ENCODE assay signal across 14 cellular contexts in the genomic region with DNA sequence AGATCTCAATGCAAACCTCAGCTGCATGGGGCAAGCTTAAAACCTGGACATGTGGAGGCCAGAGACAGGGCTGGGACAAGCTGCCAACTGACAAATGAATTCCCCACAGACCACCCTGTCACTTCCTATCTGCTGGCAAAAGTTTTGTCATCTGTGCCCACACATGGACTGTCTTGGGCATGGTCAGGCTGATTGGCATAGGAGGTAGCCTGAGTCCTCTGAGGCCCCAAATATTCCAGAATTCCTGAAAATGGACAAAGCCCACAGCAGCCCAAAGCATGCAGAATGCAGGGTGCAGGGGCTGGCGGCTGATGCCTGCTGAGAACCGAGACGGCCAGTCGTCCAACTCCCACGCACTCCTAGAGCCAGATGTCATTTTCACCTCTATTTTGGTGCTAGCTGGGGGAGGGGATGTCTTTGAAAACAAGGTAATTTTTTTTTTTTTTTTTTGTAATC.
DNase-seq lines count a peak whose midpoint lies in the region; ATAC-seq, FAIRE-seq and TF ChIP-seq lines count a peak whose summit lies in the region.
"Had no signal": no experiment of that assay in that cellular context is flagged by ENCODE, and none has a peak within 500 bp of the region (broad histone marks: within the 10 kb centered on the region; RNA-seq: fewer than 3 reads in every experiment).

No MANE protein-coding gene starts in this region.

- FAIRE-seq in GM12878 (lab: Jason Lieb, UNC) (no peak), HepG2 (lab: Jason Lieb, UNC) (no peak)
- FAIRE-seq: colon had no signal

- no peak overlapping the region for H3K27ac Mint-ChIP-seq in activated CD8-positive, alpha-beta memory T cell treated with anti-CD3 and anti-CD28 coated beads, Interleukin-2, amount 10 ng/mL, durations not matched to agents 7 days and 5 days
- H3K27ac Mint-ChIP-seq: activated naive CD4-positive, alpha-beta T cell treated with anti-CD3 and anti-CD28 coated beads, Interleukin-2, amount 50 U/mL, for 72 hours; stimulated activated naive B cell treated with anti-CD40 and anti-IgM and Interleukin-4, amounts not matched to agents 10 μg/mL and 1 μg/mL and 100 μg/mL, for 72 hours had no signal

- ATAC-seq in GM19463 (IDR thresholded peaks at IDR 0.05; ENCODE audit: unreplicated experiment) (peak; percentile 73), HG03039 (IDR thresholded peaks at IDR 0.05; ENCODE audit: unreplicated experiment) (peak; percentile 40), GM12878 (peak; percentile 80), HepG2 (no peak)
- no peak for ATAC-seq in activated CD8-positive, alpha-beta memory T cell treated with anti-CD3 and anti-CD28 coated beads, Interleukin-2, amount 10 ng/mL, durations not matched to agents 7 days and 5 days
- ATAC-seq: activated naive CD4-positive, alpha-beta T cell treated with anti-CD3 and anti-CD28 coated beads, Interleukin-2, amount 50 U/mL, for 72 hours had no signal

- SMC1A ChIA-PET in GM12878 (lab: Charles Lee; ENCODE audit: uncharacterized antibody, unreplicated experiment) = interaction anchor here (1.0 to 2.7 kb wide), 6 partner anchors 11 to 74 kb away, joined by 3 to 14 read pairs (median 6); a partner anchor contains a TSS

- no peaks in the 10 kb centered on the region for H3K4me1 Mint-ChIP-seq in activated CD8-positive, alpha-beta memory T cell treated with anti-CD3 and anti-CD28 coated beads, Interleukin-2, amount 10 ng/mL, durations not matched to agents 7 days and 5 days

- H3K4me2 ChIP-seq in GM12878 (ENCODE audit: control insufficient read depth, insufficient read depth) = peak overlapping the region; percentile 78
- H3K4me2 ChIP-seq in HepG2 (ENCODE audit: low read depth, low read length) = no peak overlapping the region

- H2AFZ ChIP-seq in GM12878 (ENCODE audit: control insufficient read depth, low read depth, low read length) = no peak overlapping the region
- H2AFZ ChIP-seq in HepG2 (ENCODE audit: low read length) = no peak overlapping the region

- H3K4me3 Mint-ChIP-seq in activated CD8-positive, alpha-beta memory T cell treated with anti-CD3 and anti-CD28 coated beads, Interleukin-2, amount 10 ng/mL, durations not matched to agents 7 days and 5 days = no peak overlapping the region
- H3K4me3 Mint-ChIP-seq: stimulated activated naive B cell treated with anti-CD40 and anti-IgM and Interleukin-4, amounts not matched to agents 10 μg/mL and 1 μg/mL and 100 μg/mL, for 72 hours had no signal

- H3K27me3 Mint-ChIP-seq in activated CD8-positive, alpha-beta memory T cell treated with anti-CD3 and anti-CD28 coated beads, Interleukin-2, amount 10 ng/mL, durations not matched to agents 7 days and 5 days = peaks cover 50% of the 10 kb centered on the region

- TF ChIP-seq CTCF in GM12878 (IDR thresholded peaks at IDR 0.05 in 2 of 3, conservative IDR thresholded peaks at IDR 0.05 in 1 of 3; ENCODE audit: control insufficient read depth in 2 of 3, extremely low read depth in 1 of 3, insufficient read depth in 1 of 3, low read depth in 3 of 3, low read length in 3 of 3) (no peak), HepG2 (CRISPR knock-in tag; IDR thresholded peaks at IDR 0.05) (no peak)

- POLR2A ChIA-PET in GM12878 (lab: Charles Lee) (interaction anchor here (0.6 to 2.3 kb wide), 5 partner anchors 9 to 514 kb away, joined by 3 to 9 read pairs (median 3); no protein-coding TSS in a partner anchor), HepG2 (lab: Yijun Ruan, JAX) (no interaction called here)

- H3K9me3 ChIP-seq in GM12878 (replicated peaks; ENCODE audit: control insufficient read depth, insufficient read depth, low read length) = no peaks in the 10 kb centered on the region; the same call in 2 of the 3 replicates
- no peaks in the 10 kb centered on the region for H3K9me3 ChIP-seq in HepG2 (ENCODE audit: low read length)

- peak; percentile 26; the same call in 1 of the 2 replicates for TF ChIP-seq RAD21 in GM12878 (IDR thresholded peaks at IDR 0.05; ENCODE audit: insufficient read depth, low read depth, low read length)
- TF ChIP-seq RAD21 in HepG2 (CRISPR knock-in tag; IDR thresholded peaks at IDR 0.05) = no peak

- in situ Hi-C loops in GM12878 (cut with MboI) (no loop called here), HepG2 (cut with HindIII; ENCODE audit: extremely low pct_ligation_motif_present, low pct_unique_long_range_greater_than_20kb) (no loop called here)

- peaks cover 54% of the 10 kb centered on the region for H3K4me1 ChIP-seq in GM12878 (ENCODE audit: control insufficient read depth, insufficient read depth, low read length)
- H3K4me1 ChIP-seq in HepG2 (ENCODE audit: insufficient read depth, low read length) = peaks cover 22% of the 10 kb centered on the region

- peak; percentile 87 for DNase-seq in DMS 273 (lab: John Stamatoyannopoulos, UW; ENCODE audit: unreplicated experiment)
- DNase-seq in GM12878 (ENCODE audit: low read depth, low spot score) = peak; percentile 48
- DNase-seq in HepG2 (ENCODE audit: low spot score) = no peak
- no peak for DNase-seq in pons (ENCODE audit: low spot score)
- no peak for DNase-seq in activated CD8-positive, alpha-beta memory T cell treated with anti-CD3 and anti-CD28 coated beads, Interleukin-2, amount 10 ng/mL, durations not matched to agents 7 days and 5 days
- no peak for DNase-seq in NCI-H146 treated with DMSO at 0.1 percent for 48 hours (lab: John Stamatoyannopoulos, UW; ENCODE audit: unreplicated experiment)
- DNase-seq: activated CD4-positive, alpha-beta T cell treated with anti-CD3 and anti-CD28 coated beads, Interleukin-2, amount 50 U/mL, for 4 hours; foreskin fibroblast; NCI-H82; stimulated activated naive B cell treated with anti-CD40 and anti-IgM and Interleukin-4, amounts not matched to agents 10 μg/mL and 1 μg/mL and 100 μg/mL, for 72 hours had no signal

- H3K36me3 ChIP-seq in GM12878 (ENCODE audit: control insufficient read depth in 2 of 2, insufficient read depth in 2 of 2, low read length in 1 of 2) = no peaks in the 10 kb centered on the region
- no peaks in the 10 kb centered on the region for H3K36me3 ChIP-seq in HepG2 (replicated peaks in 1 of 2; ENCODE audit: control insufficient read depth in 1 of 2, insufficient read depth in 2 of 2, low read length in 2 of 2)

- H3K9ac ChIP-seq in GM12878 (ENCODE audit: control insufficient read depth, insufficient read depth, low read length) (no peak overlapping the region), HepG2 (ENCODE audit: insufficient read depth, low read depth, low read length) (no peak overlapping the region)

- TF ChIP-seq EP300 in GM12878 (IDR thresholded peaks at IDR 0.05; ENCODE audit: borderline replicate concordance in 1 of 2, control insufficient read depth in 1 of 2, low read depth in 2 of 2, low read length in 2 of 2) = 0 out of 4 replicates have a peak, but pooled peaks of 1 of the 2 experiments have one; percentile 47
- no peak for TF ChIP-seq EP300 in HepG2 (IDR thresholded peaks at IDR 0.05; ENCODE audit: low read depth in 2 of 2, low read length in 2 of 2)
- TF ChIP-seq EP300 in HepG2 (CRISPR knock-in tag; IDR thresholded peaks at IDR 0.05; ENCODE audit: borderline replicate concordance) = no peak

- BruUV-seq in GM12878 (replicated peaks; lab: Mats Ljungman, UMichigan) (no TSS peak), HepG2 (replicated peaks; lab: Mats Ljungman, UMichigan) (no TSS peak)

- no peaks in the 10 kb centered on the region for H3K36me3 Mint-ChIP-seq in activated CD8-positive, alpha-beta memory T cell treated with anti-CD3 and anti-CD28 coated beads, Interleukin-2, amount 10 ng/mL, durations not matched to agents 7 days and 5 days
- H3K36me3 Mint-ChIP-seq: activated naive CD4-positive, alpha-beta T cell treated with anti-CD3 and anti-CD28 coated beads, Interleukin-2, amount 50 U/mL, for 72 hours; stimulated activated naive B cell treated with anti-CD40 and anti-IgM and Interleukin-4, amounts not matched to agents 10 μg/mL and 1 μg/mL and 100 μg/mL, for 72 hours had no signal

- CTCF ChIA-PET in GM12878 (lab: Yijun Ruan, JAX) = interaction anchor here (0.6 to 3.8 kb wide), 3 partner anchors 17 to 75 kb away, joined by 3 to 16 read pairs (median 4); a partner anchor contains a TSS
- CTCF ChIA-PET in HepG2 (lab: Yijun Ruan, JAX; ENCODE audit: low intra/inter-chr PET ratio, low total read pairs) = no interaction called here
- CTCF ChIA-PET in activated CD8-positive, alpha-beta memory T cell treated with anti-CD3 and anti-CD28 coated beads, Interleukin-2, amount 10 ng/mL, durations not matched to agents 7 days and 5 days (lab: Charles Lee) = no interaction called here

- H3K4me3 ChIP-seq in GM12878 (no peak overlapping the region), HepG2 (replicated peaks in 1 of 3; ENCODE audit: insufficient read depth in 1 of 3, low read depth in 2 of 3, low read length in 3 of 3) (no peak overlapping the region)

- no peaks in the 10 kb centered on the region for H3K9me3 Mint-ChIP-seq in activated CD8-positive, alpha-beta memory T cell treated with anti-CD3 and anti-CD28 coated beads, Interleukin-2, amount 10 ng/mL, durations not matched to agents 7 days and 5 days (ENCODE audit: low read depth)
- H3K9me3 Mint-ChIP-seq: activated naive CD4-positive, alpha-beta T cell treated with anti-CD3 and anti-CD28 coated beads, Interleukin-2, amount 50 U/mL, for 72 hours had no signal

- 2% methylated on average over 5 of the region's 5 CpGs for WGBS in GM12878 (ENCODE audit: insufficient coverage, insufficient replicate concordance, low lambda C conversion rate, missing lambda C conversion rate)
- 36% methylated on average over 5 of the region's 5 CpGs for WGBS in HepG2 (ENCODE audit: low lambda C conversion rate)

- H3K27me3 ChIP-seq in GM12878 (replicated peaks in 1 of 2; ENCODE audit: control insufficient read depth in 2 of 2, insufficient read depth in 2 of 2, low read length in 1 of 2) (no peaks in the 10 kb centered on the region), HepG2 (ENCODE audit: control insufficient read depth in 1 of 2, insufficient read depth in 2 of 2, low read length in 2 of 2) (peaks cover 0 to 18% of the 10 kb centered on the region in 2 experiments; a peak in 2 of 5 replicates)

- RAD21 ChIA-PET in GM12878 (lab: Charles Lee; ENCODE audit: unreplicated experiment) = interaction anchor here (1.2 to 6.3 kb wide), 4 partner anchors 35 to 72 kb away, joined by 3 to 67 read pairs (median 4); a partner anchor contains a TSS

- H4K20me1 ChIP-seq in GM12878 (ENCODE audit: control insufficient read depth, insufficient read depth) (no peaks in the 10 kb centered on the region), HepG2 (ENCODE audit: insufficient read depth, low read length) (no peaks in the 10 kb centered on the region)

- no peak for TF ChIP-seq POLR2A in GM12878 (IDR thresholded peaks at IDR 0.05; ENCODE audit: low read depth, low read length)
- TF ChIP-seq POLR2A in HepG2 (IDR thresholded peaks at IDR 0.05; ENCODE audit: insufficient read depth in 1 of 2, low read depth in 2 of 2, low read length in 2 of 2) = no peak

- no peaks in the 10 kb centered on the region for H3K79me2 ChIP-seq in GM12878 (ENCODE audit: control insufficient read depth, insufficient read depth, low read length)
- H3K79me2 ChIP-seq in HepG2 (ENCODE audit: insufficient read depth, low read length) = no peaks in the 10 kb centered on the region

- intact Hi-C loops in GM12878 (cut with micrococcal nuclease; ENCODE audit: unreplicated experiment) (no loop called here), HepG2 (cut with micrococcal nuclease; ENCODE audit: unreplicated experiment) (no loop called here)

- H3K27ac ChIP-seq in GM12878 (ENCODE audit: control insufficient read depth, insufficient read depth) (peak overlapping the region; percentile 59), HepG2 (ENCODE audit: extremely low read length, insufficient read depth, low read length) (no peak overlapping the region)

Comparison
In these comparisons a context has a peak if more than half of its experiments do, and no peak if none do; other contexts are left out.
1. DNase-seq: peak in DMS 273 (single experiment) and GM12878 (single experiment); none in HepG2 (single experiment), pons (single experiment), activated CD8-positive, alpha-beta memory T cell treated with anti-CD3 and anti-CD28 coated beads, Interleukin-2, amount 10 ng/mL, durations not matched to agents 7 days and 5 days (single experiment) and NCI-H146 treated with DMSO at 0.1 percent for 48 hours (single experiment).
2. ATAC-seq: peak in GM19463 (single experiment), HG03039 (single experiment) and GM12878 (single experiment); none in HepG2 (single experiment) and activated CD8-positive, alpha-beta memory T cell treated with anti-CD3 and anti-CD28 coated beads, Interleukin-2, amount 10 ng/mL, durations not matched to agents 7 days and 5 days (single experiment).